ENCODE assay signal across 12 cellular contexts in the genomic region with DNA sequence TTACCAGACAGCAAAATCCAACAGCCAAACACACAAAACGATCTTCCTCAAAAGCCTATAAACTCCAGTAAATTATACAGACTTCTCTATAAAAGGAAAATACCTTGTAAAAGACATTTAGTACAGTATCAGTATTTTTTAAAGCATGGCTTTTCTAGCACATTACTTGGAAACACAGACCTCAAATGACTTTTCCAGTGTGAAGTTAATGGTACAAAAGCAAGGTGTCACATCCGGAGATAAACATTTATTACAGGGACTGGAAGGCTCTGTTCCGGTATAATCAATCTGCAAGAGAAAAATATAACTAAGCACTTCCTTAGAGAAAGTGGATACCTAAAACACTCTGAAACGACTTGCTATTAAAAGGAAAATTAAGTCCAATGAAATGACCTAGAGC. TPM values are rescaled to one million over a fixed set of nuclear protein-coding genes. Genes with fewer than 3 reads are reported as not detected.
DNase-seq lines count a peak whose midpoint lies in the region; ATAC-seq, FAIRE-seq and TF ChIP-seq lines count a peak whose summit lies in the region.
"Had no signal": no experiment of that assay in that cellular context is flagged by ENCODE, and none has a peak within 500 bp of the region (broad histone marks: within the 10 kb centered on the region; RNA-seq: fewer than 3 reads in every experiment).

No MANE protein-coding gene starts in this region.

- peak overlapping the region; percentile 48; the same call in 1 of the 2 replicates for H3K18ac ChIP-seq in IMR-90 (ENCODE audit: low read depth, low read length)

- H2BK120ac ChIP-seq in IMR-90 (ENCODE audit: low read depth, low read length) = no peak overlapping the region

- POLR2A ChIA-PET in IMR-90 (lab: Charles Lee; ENCODE audit: unreplicated experiment) (no interaction called here), endothelial cell of umbilical vein (lab: Charles Lee) (interaction anchor here (1.0 kb wide), 1 partner anchor 38 kb away, joined by 5 read pairs; no protein-coding TSS in a partner anchor)

- in situ Hi-C loops in IMR-90 (cut with MboI; ENCODE audit: low sequenced_read_pairs) = loop anchor here (10.0 kb wide), 1 partner anchor 267 kb away; no protein-coding TSS in a partner anchor

- H3K79me1 ChIP-seq in IMR-90 (ENCODE audit: low read depth in 1 of 2, low read length in 2 of 2) = peaks cover 17 to 52% of the 10 kb centered on the region in 2 experiments

- H3K23ac ChIP-seq in IMR-90 (ENCODE audit: low read depth, low read length) = no peak overlapping the region

- H3K14ac ChIP-seq in IMR-90 (replicated peaks; ENCODE audit: low read depth, low read length) = no peak overlapping the region

- H3K4me1 ChIP-seq in IMR-90 (ENCODE audit: control insufficient read depth, insufficient read depth, low read length) = peaks cover 12% of the 10 kb centered on the region
- peaks cover 19% of the 10 kb centered on the region for H3K4me1 ChIP-seq in endothelial cell of umbilical vein (ENCODE audit: control insufficient read depth, extremely low read depth, insufficient read depth, low read length)
- peaks cover 17% of the 10 kb centered on the region for H3K4me1 ChIP-seq in mucosa of descending colon (ENCODE audit: low read depth)
- H3K4me1 ChIP-seq: BLaER1 had no signal

- H3K4me1 Mint-ChIP-seq in Calu3 (ENCODE audit: low read depth, unreplicated experiment) = peaks cover 19% of the 10 kb centered on the region

- no peaks in the 10 kb centered on the region for H3K27me3 Mint-ChIP-seq in Calu3 (ENCODE audit: unreplicated experiment)
- H3K27me3 Mint-ChIP-seq: stimulated activated naive CD8-positive, alpha-beta T cell treated with anti-CD3 and anti-CD28 coated beads, Interleukin-15, Interleukin-2, amounts not matched to agents 100 ng/mL and 50 ng/mL, for 24 hours had no signal

- H3K36me3 Mint-ChIP-seq in Calu3 (ENCODE audit: insufficient read depth, unreplicated experiment) = no peaks in the 10 kb centered on the region

- CTCF ChIA-PET in Calu3 (lab: Charles Lee) (interaction anchor here (0.9 to 1.5 kb wide), 4 partner anchors 17 to 279 kb away, joined by 3 to 5 read pairs (median 4); partner anchors contain the start of gene TMEM30A), IMR-90 (lab: Yijun Ruan, JAX) (interaction anchor here (0.8 to 2.4 kb wide), 6 partner anchors 8 to 261 kb away, joined by 3 to 13 read pairs (median 4); partner anchors contain the start of gene TMEM30A), endothelial cell of umbilical vein (lab: Charles Lee) (interaction anchor here (0.8 to 3.3 kb wide), 25 partner anchors 8 to 336 kb away, joined by 3 to 95 read pairs (median 6); partner anchors contain the start of gene TMEM30A)

- peak overlapping the region; percentile 55 for H3K9ac ChIP-seq in IMR-90 (ENCODE audit: low read depth, low read length)
- H3K9ac ChIP-seq in endothelial cell of umbilical vein (replicated peaks; ENCODE audit: extremely low read depth, insufficient read depth, low read length) = peak overlapping the region; percentile 32
- H3K9ac ChIP-seq: BLaER1 had no signal

- H2AK5ac ChIP-seq in IMR-90 (ENCODE audit: low read depth, low read length) = no peak overlapping the region

- peaks cover 17% of the 10 kb centered on the region for H3K36me3 ChIP-seq in IMR-90 (ENCODE audit: control insufficient read depth, insufficient read depth, low read length)
- peaks cover 0 to 7% of the 10 kb centered on the region in 2 experiments for H3K36me3 ChIP-seq in endothelial cell of umbilical vein (ENCODE audit: control insufficient read depth in 2 of 2, extremely low read depth in 1 of 2, insufficient read depth in 2 of 2, low read length in 2 of 2)
- no peaks in the 10 kb centered on the region for H3K36me3 ChIP-seq in mucosa of descending colon (ENCODE audit: low read depth)

- H4K20me1 ChIP-seq in IMR-90 (ENCODE audit: insufficient read depth, low read length) (peaks cover 14% of the 10 kb centered on the region; the same call in 1 of the 2 replicates), endothelial cell of umbilical vein (replicated peaks; ENCODE audit: control insufficient read depth, extremely low read depth, insufficient read depth, low read length) (no peaks in the 10 kb centered on the region)

- no peak for TF ChIP-seq RAD21 in IMR-90 (IDR thresholded peaks at IDR 0.05; ENCODE audit: low read length)

- no TSS peak for BruUV-seq in Calu3 (replicated peaks; lab: Mats Ljungman, UMichigan)
- BruUV-seq in IMR-90 (replicated peaks; lab: Mats Ljungman, UMichigan) = no TSS peak
- BruUV-seq in endothelial cell of umbilical vein (replicated peaks; lab: Mats Ljungman, UMichigan) = no TSS peak

- no peak overlapping the region for H2BK15ac ChIP-seq in IMR-90 (ENCODE audit: low read depth, low read length)

- ATAC-seq in IMR-90 (ENCODE audit: low read depth) (no peak), mucosa of descending colon (peak; percentile 63), HG03097 (IDR thresholded peaks at IDR 0.05; ENCODE audit: low FRiP score, unreplicated experiment) (no peak)

- H3K27ac Mint-ChIP-seq in Calu3 (ENCODE audit: unreplicated experiment) = peak overlapping the region; percentile 81
- H3K27ac Mint-ChIP-seq: stimulated activated naive CD8-positive, alpha-beta T cell treated with anti-CD3 and anti-CD28 coated beads, Interleukin-15, Interleukin-2, amounts not matched to agents 100 ng/mL and 50 ng/mL, for 24 hours had no signal

- dilution Hi-C loops in IMR-90 (cut with HindIII; ENCODE audit: low sequenced_read_pairs, unreplicated experiment) = no loop called here
- dilution Hi-C loops in endothelial cell of umbilical vein (cut with MboI; ENCODE audit: extremely low pct_ligation_motif_present, low sequenced_read_pairs) = no loop called here

- peak; percentile 75 for FAIRE-seq in endothelial cell of umbilical vein (lab: Jason Lieb, UNC)
- FAIRE-seq: bronchial epithelial cell had no signal

- H4K5ac ChIP-seq in IMR-90 (ENCODE audit: low read depth, low read length) = no peak overlapping the region; the same call in 1 of the 2 replicates

- H3K9me3 ChIP-seq in IMR-90 (ENCODE audit: control insufficient read depth, insufficient read depth, low read length) = no peaks in the 10 kb centered on the region; the same call in 1 of the 2 replicates
- H3K9me3 ChIP-seq in endothelial cell of umbilical vein (replicated peaks; ENCODE audit: control insufficient read depth, insufficient read depth, low read length) = no peaks in the 10 kb centered on the region
- no peaks in the 10 kb centered on the region for H3K9me3 ChIP-seq in mucosa of descending colon
- H3K9me3 ChIP-seq: BLaER1 had no signal

- no peak overlapping the region for H2AFZ ChIP-seq in IMR-90 (replicated peaks; ENCODE audit: low read length, poor library complexity)
- H2AFZ ChIP-seq in endothelial cell of umbilical vein (ENCODE audit: low read depth, low read length) = no peak overlapping the region

- H2AK9ac ChIP-seq in IMR-90 (replicated peaks; ENCODE audit: low read depth, low read length, poor library complexity) = no peak overlapping the region

- H3K79me2 ChIP-seq in endothelial cell of umbilical vein (ENCODE audit: control insufficient read depth, insufficient read depth, low read length) = peaks cover 81% of the 10 kb centered on the region

- H4K8ac ChIP-seq in IMR-90 (ENCODE audit: low read depth in 2 of 2, low read length in 2 of 2) = no peak overlapping the region

- H3K4me3 Mint-ChIP-seq in Calu3 (ENCODE audit: low read depth, unreplicated experiment) = no peak overlapping the region
- H3K4me3 Mint-ChIP-seq: stimulated activated naive CD8-positive, alpha-beta T cell treated with anti-CD3 and anti-CD28 coated beads, Interleukin-15, Interleukin-2, amounts not matched to agents 100 ng/mL and 50 ng/mL, for 24 hours had no signal

- WGBS in IMR-90 (ENCODE audit: extremely low coverage in 2 of 2, insufficient read length in 1 of 2), 2 experiments = no CpG with 5 or more reads among the region's 4 CpGs

- no peak overlapping the region for H3K4ac ChIP-seq in IMR-90 (ENCODE audit: low read depth, low read length)

- intact Hi-C loops in Calu3 (cut with micrococcal nuclease; ENCODE audit: unreplicated experiment) = loop anchor here (2.0 kb wide), 2 partner anchors 17 to 99 kb away; partner anchors contain the start of gene TMEM30A
- intact Hi-C loops in IMR-90 (cut with micrococcal nuclease) = no loop called here
- intact Hi-C loops in endothelial cell of umbilical vein (cut with micrococcal nuclease) = no loop called here
- intact Hi-C loops in mucosa of descending colon (cut with DNase I, micrococcal nuclease) = loop anchor here in 1 of 2 donors (10.0 kb wide), 1 partner anchor 257 kb away; no protein-coding TSS in a partner anchor

- H3K4me3 ChIP-seq in IMR-90 (ENCODE audit: insufficient read depth, low read depth, low read length) (no peak overlapping the region), endothelial cell of umbilical vein (replicated peaks in 1 of 3; ENCODE audit: insufficient read depth in 1 of 3, low read depth in 1 of 3, low read length in 3 of 3) (peak overlapping the region in 1 of 3 experiments; percentile 40), mucosa of descending colon (no peak overlapping the region)
- H3K4me3 ChIP-seq: BLaER1 had no signal

- no peak overlapping the region for H2BK20ac ChIP-seq in IMR-90 (ENCODE audit: low read depth, low read length)

- H3K9me1 ChIP-seq in IMR-90 (ENCODE audit: insufficient read depth, low read length) (peaks cover 9% of the 10 kb centered on the region), endothelial cell of umbilical vein (replicated peaks; ENCODE audit: control insufficient read depth, extremely low read depth, insufficient read depth, low read length) (no peaks in the 10 kb centered on the region)

- H2BK5ac ChIP-seq in IMR-90 (ENCODE audit: low read depth, low read length, poor library complexity, severe bottlenecking) = peak overlapping the region; percentile 75

- H3K27me3 ChIP-seq in IMR-90 (ENCODE audit: control insufficient read depth, insufficient read depth, low read length) = no peaks in the 10 kb centered on the region
- H3K27me3 ChIP-seq in endothelial cell of umbilical vein (ENCODE audit: control insufficient read depth in 2 of 2, insufficient read depth in 2 of 2, low read length in 2 of 2) = no peaks in the 10 kb centered on the region
- H3K27me3 ChIP-seq: BLaER1 had no signal

- H3K4me2 ChIP-seq in IMR-90 (ENCODE audit: low read depth, low read length) (peak overlapping the region; percentile 46; the same call in 1 of the 2 replicates), endothelial cell of umbilical vein (ENCODE audit: insufficient read depth, low read length) (peak overlapping the region; percentile 88)
- H3K4me2 ChIP-seq: BLaER1 had no signal

- H3K9me3 Mint-ChIP-seq in Calu3 (ENCODE audit: low read depth, unreplicated experiment) = no peaks in the 10 kb centered on the region
- H3K9me3 Mint-ChIP-seq: stimulated activated naive CD8-positive, alpha-beta T cell treated with anti-CD3 and anti-CD28 coated beads, Interleukin-15, Interleukin-2, amounts not matched to agents 100 ng/mL and 50 ng/mL, for 24 hours had no signal

- H4K91ac ChIP-seq in IMR-90 (ENCODE audit: insufficient read depth, low read depth, low read length) = no peak overlapping the region

- no peak overlapping the region; the same call in 1 of the 2 replicates for H3K56ac ChIP-seq in IMR-90 (ENCODE audit: extremely low read depth, insufficient read depth, low read length)

- DNase-seq in Calu3 (no peak), IMR-90 (no peak), endothelial cell of umbilical vein (ENCODE audit: low read depth, low spot score) (peak; percentile 81), mucosa of descending colon (no peak), Kasumi-1 (lab: John Stamatoyannopoulos, UW) (no peak), hippocampal formation (lab: John Stamatoyannopoulos, UW) (no peak)
- no peak for DNase-seq in effector CD8-positive, alpha-beta T cell (lab: John Stamatoyannopoulos, UW)
- DNase-seq: activated CD4-positive, alpha-beta T cell treated with anti-CD3 and anti-CD28 coated beads for 1 hour had no signal

- H3K27ac ChIP-seq in IMR-90 (ENCODE audit: insufficient read depth, low read length) (peak overlapping the region; percentile 14; the same call in 1 of the 2 replicates), endothelial cell of umbilical vein (ENCODE audit: insufficient read depth, low read depth, low read length) (peak overlapping the region; percentile 72)
- H3K27ac ChIP-seq: BLaER1 had no signal

- TF ChIP-seq POLR2A in IMR-90 (IDR thresholded peaks at IDR 0.05; ENCODE audit: low read depth, low read length) = no peak
- no peak for TF ChIP-seq POLR2A in endothelial cell of umbilical vein (IDR thresholded peaks at IDR 0.05; ENCODE audit: low read depth, low read length)

- TF ChIP-seq CTCF in Calu3 (IDR thresholded peaks at IDR 0.05; ENCODE audit: unreplicated experiment) = no peak
- TF ChIP-seq CTCF in IMR-90 (conservative IDR thresholded peaks at IDR 0.05; ENCODE audit: low read depth, low read length) = no peak
- no peak for TF ChIP-seq CTCF in endothelial cell of umbilical vein (IDR thresholded peaks at IDR 0.05; ENCODE audit: extremely low read depth in 1 of 2, insufficient read depth in 1 of 2, low read depth in 1 of 2, low read length in 2 of 2)
- no peak for TF ChIP-seq CTCF in mucosa of descending colon (IDR thresholded peaks at IDR 0.05)

RNA-seq across cellular contexts. Expression of gene TMEM30A, which starts 17.1 kb away (rescaled TPM):
- 105 and 141 TPM in 2 replicates for total RNA-seq in Calu3 (2022)
- total RNA-seq in IMR-90 (2012; rRNA removed) = 111 and 206 TPM in 2 replicates
- polyA plus RNA-seq in IMR-90 (2012; rRNA removed) = 35.0 and 48.5 TPM in 2 replicates
- 9.4 and 13.2 TPM in 2 replicates for polyA plus RNA-seq in IMR-90 (2012; cell fraction: cytosol; rRNA removed)
- polyA plus RNA-seq in IMR-90 (2012; cell fraction: nucleus; rRNA removed; ENCODE audit: low replicate concordance) = 7.0 and 24.4 TPM in 2 replicates
- 197 and 213 TPM in 2 replicates for total RNA-seq in endothelial cell of umbilical vein
- 26.6 and 42.2 TPM in 2 replicates for polyA plus RNA-seq in endothelial cell of umbilical vein
- 40.9 and 41.1 TPM in 2 replicates for polyA plus RNA-seq in endothelial cell of umbilical vein (2011; cell fraction: cytosol; rRNA removed)
- 57.1 and 70.7 TPM in 2 replicates for polyA plus RNA-seq in endothelial cell of umbilical vein (2011; cell fraction: nucleus; rRNA removed)
- polyA plus RNA-seq in endothelial cell of umbilical vein (2012) = 200 and 209 TPM in 2 replicates
- polyA minus RNA-seq in endothelial cell of umbilical vein = 61.1 and 80.6 TPM in 2 replicates
- polyA minus RNA-seq in endothelial cell of umbilical vein (2011; cell fraction: cytosol; rRNA and poly(A)+ RNA removed) = 8.8 TPM
- 66.2 and 80.0 TPM in 2 replicates for polyA minus RNA-seq in endothelial cell of umbilical vein (2011; cell fraction: nucleus; rRNA and poly(A)+ RNA removed)
- 100 to 1,000 TPM in 1 of 3 donors, 10 to 100 TPM in 2; 87.0 to 127 (median 91.7) TPM for total RNA-seq in mucosa of descending colon

RNA-seq across cellular contexts. Expression of gene COX7A2, which starts 23.9 kb away (rescaled TPM):
- total RNA-seq in Calu3 (2022) (441 and 459 TPM in 2 replicates), IMR-90 (2012; rRNA removed) (85.8 and 776 TPM in 2 replicates), endothelial cell of umbilical vein (426 and 455 TPM in 2 replicates), mucosa of descending colon (100 to 1,000 TPM; 493 to 721 (median 652) TPM)
- polyA plus RNA-seq in IMR-90 (2012; rRNA removed) (174 and 185 TPM in 2 replicates), endothelial cell of umbilical vein (193 and 254 TPM in 2 replicates)
- polyA plus RNA-seq in IMR-90 (2012; cell fraction: cytosol; rRNA removed) = 360 and 1,161 TPM in 2 replicates
- 39.2 and 183 TPM in 2 replicates for polyA plus RNA-seq in IMR-90 (2012; cell fraction: nucleus; rRNA removed; ENCODE audit: low replicate concordance)
- polyA plus RNA-seq in endothelial cell of umbilical vein (2011; cell fraction: cytosol; rRNA removed) = 190 and 198 TPM in 2 replicates
- 93.3 and 104 TPM in 2 replicates for polyA plus RNA-seq in endothelial cell of umbilical vein (2011; cell fraction: nucleus; rRNA removed)
- 421 and 484 TPM in 2 replicates for polyA plus RNA-seq in endothelial cell of umbilical vein (2012)
- polyA minus RNA-seq in endothelial cell of umbilical vein = 79.4 and 85.3 TPM in 2 replicates
- polyA minus RNA-seq in endothelial cell of umbilical vein (2011; cell fraction: cytosol; rRNA and poly(A)+ RNA removed) = 54.4 TPM
- polyA minus RNA-seq in endothelial cell of umbilical vein (2011; cell fraction: nucleus; rRNA and poly(A)+ RNA removed) = 24.0 and 27.7 TPM in 2 replicates
